In genomic region chr1:46203738-46204405, GRCh38 we compare ENCODE assay signal across 9 cellular contexts. TPM values are rescaled to one million over a fixed set of nuclear protein-coding genes. Genes with fewer than 3 reads are reported as not detected.
DNase-seq lines count a peak whose midpoint lies in the region; ATAC-seq and TF ChIP-seq lines count a peak whose summit lies in the region.
"Had no signal": no experiment of that assay in that cellular context is flagged by ENCODE, and none has a peak within 500 bp of the region (broad histone marks: within the 10 kb centered on the region; RNA-seq: fewer than 3 reads in every experiment).

No MANE protein-coding gene starts in this region.

- H3K4me3 ChIP-seq in OCI-LY1 (ENCODE audit: low read depth, low read length, poor library complexity, severe bottlenecking) (peak overlapping the region; percentile 53), esophagus muscularis mucosa (peak overlapping the region; percentile 81 to 88 (median 85))

- H3K4me2 ChIP-seq in OCI-LY1 (ENCODE audit: low read length) = peak overlapping the region; percentile 70

- peak overlapping the region; percentile 93 for H3K4me3 Mint-ChIP-seq in neural crest cell

- TF ChIP-seq EP300 in esophagus muscularis mucosa (IDR thresholded peaks at IDR 0.05) = no peak

- no peak overlapping the region; the same call in 1 of the 2 replicates for H3K9ac ChIP-seq in OCI-LY1 (ENCODE audit: low read length)

- H3K27ac ChIP-seq in OCI-LY1 (ENCODE audit: low read depth, low read length, poor library complexity, severe bottlenecking) (no peak overlapping the region), esophagus muscularis mucosa (replicated peaks in 1 of 4) (peak overlapping the region; percentile 87 to 90 (median 88))

- TF ChIP-seq POLR2A in esophagus muscularis mucosa (IDR thresholded peaks at IDR 0.05; ENCODE audit: low read depth) = no peak

- peaks cover 22% of the 10 kb centered on the region for H3K4me1 ChIP-seq in OCI-LY1 (ENCODE audit: insufficient read depth, low read length, severe bottlenecking)
- H3K4me1 ChIP-seq in esophagus muscularis mucosa = peaks cover 35 to 51% (median 43%) of the 10 kb centered on the region in 4 donors

- TF ChIP-seq CTCF in OCI-LY1 (IDR thresholded peaks at IDR 0.05; ENCODE audit: low read length) (no peak), esophagus muscularis mucosa (IDR thresholded peaks at IDR 0.05) (no peak), neural crest cell (conservative IDR thresholded peaks at IDR 0.05) (no peak)

- H3K9me2 ChIP-seq in OCI-LY1 (ENCODE audit: low read depth, low read length) = no peaks in the 10 kb centered on the region

- no peaks in the 10 kb centered on the region for H3K27me3 Mint-ChIP-seq in neural crest cell (ENCODE audit: low read depth)

- no peak overlapping the region for H3K27ac Mint-ChIP-seq in neural crest cell (ENCODE audit: unreplicated experiment)

- no peaks in the 10 kb centered on the region for H3K79me2 ChIP-seq in OCI-LY1 (ENCODE audit: insufficient read depth, low read length)

- H3K4me1 Mint-ChIP-seq in neural crest cell = peaks cover 55% of the 10 kb centered on the region

- no peaks in the 10 kb centered on the region for H4K20me1 ChIP-seq in OCI-LY1 (ENCODE audit: insufficient read depth, low read length)

- DNase-seq in AG20443 (ENCODE audit: low spot score) (peak; percentile 39), esophagus muscularis mucosa (ENCODE audit: extremely low spot score) (no peak), neural crest cell (ENCODE audit: low read depth, low spot score) (no peak), medulla oblongata (ENCODE audit: extremely low spot score) (no peak), NCI-H524 treated with DMSO at 0.1 percent for 48 hours (lab: John Stamatoyannopoulos, UW) (no peak), DMS53 treated with DMSO at 0.1 percent for 48 hours (lab: John Stamatoyannopoulos, UW; ENCODE audit: unreplicated experiment) (no peak)
- DNase-seq: cortex of kidney had no signal

- H3F3A ChIP-seq in OCI-LY1 (ENCODE audit: insufficient read depth, low read length) = peaks cover 4% of the 10 kb centered on the region; the same call in 1 of the 2 replicates

- H3K9me3 Mint-ChIP-seq in neural crest cell = no peaks in the 10 kb centered on the region

- intact Hi-C loops in esophagus muscularis mucosa (cut with DNase I) = no loop called here

- ATAC-seq in HG03025 (IDR thresholded peaks at IDR 0.05; ENCODE audit: low FRiP score, unreplicated experiment) = no peak

- H3K36me3 ChIP-seq in OCI-LY1 (ENCODE audit: insufficient read depth, low read length) (no peaks in the 10 kb centered on the region), esophagus muscularis mucosa (peaks cover 0 to 11% (median 5%) of the 10 kb centered on the region in 4 donors)

- no peaks in the 10 kb centered on the region for H3K9me3 ChIP-seq in OCI-LY1 (ENCODE audit: low read length)
- no peaks in the 10 kb centered on the region for H3K9me3 ChIP-seq in esophagus muscularis mucosa

- WGBS in esophagus muscularis mucosa = 26% methylated on average over 13 of the region's 14 CpGs

- H3K36me3 Mint-ChIP-seq in neural crest cell (ENCODE audit: low read depth) = no peaks in the 10 kb centered on the region

- no peaks in the 10 kb centered on the region for H3K27me3 ChIP-seq in OCI-LY1 (ENCODE audit: insufficient read depth, low read length)
- H3K27me3 ChIP-seq in esophagus muscularis mucosa = no peaks in the 10 kb centered on the region

- no peak overlapping the region for H2AFZ ChIP-seq in OCI-LY1 (ENCODE audit: low read length)

RNA-seq across cellular contexts. Expression of gene LURAP1, which starts 0.7 kb away (rescaled TPM):
- 10 to 100 TPM in 3 of 4 donors, 1 to 10 TPM in 1; 3.5 to 13.0 (median 11.4) TPM for total RNA-seq in esophagus muscularis mucosa
- 6.0 and 6.2 TPM in 2 replicates for total RNA-seq in neural crest cell

RNA-seq across cellular contexts. Expression of gene POMGNT1, which starts 5.6 kb away (rescaled TPM):
- 10 to 100 TPM; 31.6 to 47.2 (median 36.9) TPM for total RNA-seq in esophagus muscularis mucosa
- 80.4 and 86.7 TPM in 2 replicates for total RNA-seq in neural crest cell

RNA-seq across cellular contexts. Expression of gene P3R3URF, which starts 27.6 kb away (rescaled TPM):
- total RNA-seq in esophagus muscularis mucosa (not detected), neural crest cell (not detected in 2 replicates)

RNA-seq across cellular contexts. Expression of gene TSPAN1, which starts 29.0 kb away (rescaled TPM):
- total RNA-seq in esophagus muscularis mucosa (1 to 10 TPM in 3 of 4 donors, under 1 TPM in 1; 0.83 to 1.6 (median 1.5) TPM), neural crest cell (not detected in 2 replicates)

RNA-seq across cellular contexts. Expression of gene RAD54L, which starts 43.7 kb away (rescaled TPM):
- total RNA-seq in esophagus muscularis mucosa = 1 to 10 TPM in 1 of 4 donors, not detected in 3; 1.2 TPM
- 54.2 and 55.8 TPM in 2 replicates for total RNA-seq in neural crest cell
